14 cellular contexts compared by ENCODE assay signal in genomic region chr15:100308222-100309007, GRCh38. TPM values are rescaled to one million over a fixed set of nuclear protein-coding genes. Genes with fewer than 3 reads are reported as not detected.
DNase-seq lines count a peak whose midpoint lies in the region; ATAC-seq, FAIRE-seq and TF ChIP-seq lines count a peak whose summit lies in the region.
"Had no signal": no experiment of that assay in that cellular context is flagged by ENCODE, and none has a peak within 500 bp of the region (broad histone marks: within the 10 kb centered on the region; RNA-seq: fewer than 3 reads in every experiment).

No MANE protein-coding gene starts in this region.

- peak overlapping the region; percentile 77 to 81 (median 78) for H3K27ac ChIP-seq in esophagus muscularis mucosa (replicated peaks in 1 of 4)
- no peak overlapping the region for H3K27ac ChIP-seq in aorta (ENCODE audit: low read depth in 1 of 2, low read length in 2 of 2)
- H3K27ac ChIP-seq in kidney (ENCODE audit: low read depth in 2 of 2, low read length in 2 of 2), result no peak overlapping the region

- H3K4me1 ChIP-seq in esophagus muscularis mucosa (peaks cover 3 to 55% (median 45%) of the 10 kb centered on the region in 4 donors), aorta (ENCODE audit: control insufficient read depth in 1 of 2, insufficient read depth in 2 of 2, low read length in 2 of 2) (peaks cover 0 to 4% of the 10 kb centered on the region in 2 donors), kidney (ENCODE audit: control insufficient read depth in 1 of 2, insufficient read depth in 1 of 2, low read depth in 1 of 2, low read length in 2 of 2) (peaks cover 0 to 3% of the 10 kb centered on the region in 2 donors)

- H3K36me3 ChIP-seq in esophagus muscularis mucosa (no peaks in the 10 kb centered on the region), aorta (ENCODE audit: control insufficient read depth in 1 of 2, insufficient read depth in 2 of 2, low read length in 1 of 2) (no peaks in the 10 kb centered on the region), kidney (ENCODE audit: control insufficient read depth in 1 of 2, insufficient read depth in 2 of 2, low read length in 2 of 2) (no peaks in the 10 kb centered on the region)

- H3K27ac Mint-ChIP-seq in activated CD4-positive, alpha-beta T cell treated with anti-CD3 and anti-CD28 coated beads, Interleukin-2, amount 10 ng/mL, durations not matched to agents 7 days and 5 days, result peak overlapping the region; percentile 36
- peak overlapping the region in 2 of 10 donors; percentile 76 to 81 for H3K27ac Mint-ChIP-seq in naive thymus-derived CD8-positive, alpha-beta T cell
- H3K27ac Mint-ChIP-seq: activated B cell treated with CpG ODN at 0.5 μM for 24 hours; natural killer cell treated with Interleukin-12 subunit alpha and Interleukin-12 subunit beta and Interleukin-15 and Interleukin-18, amount 100 ng/mL, for 72 hours had no signal

- intact Hi-C loops in esophagus muscularis mucosa (cut with DNase I) (loop anchor here (5.0 kb wide), 1 partner anchor 131 kb away; no protein-coding TSS in a partner anchor), aorta (cut with DNase I) (no loop called here), kidney (cut with DNase I) (no loop called here)

- no peak overlapping the region for H3K9ac ChIP-seq in kidney (ENCODE audit: low read length in 2 of 2)

- no peak for TF ChIP-seq EP300 in esophagus muscularis mucosa (IDR thresholded peaks at IDR 0.05)

- DNase-seq in activated CD4-positive, alpha-beta T cell treated with anti-CD3 and anti-CD28 coated beads, Interleukin-2, amount 10 ng/mL, durations not matched to agents 7 days and 5 days, result no peak
- no peak for DNase-seq in activated CD4-positive, alpha-beta T cell treated with anti-CD3 and anti-CD28 coated beads, Interleukin-2, amount 50 U/mL, for 4 hours
- DNase-seq in esophagus muscularis mucosa (ENCODE audit: extremely low spot score), result no peak
- no peak for DNase-seq in naive thymus-derived CD8-positive, alpha-beta T cell
- no peak for DNase-seq in aorta
- DNase-seq in NAMALWA (ENCODE audit: low spot score), result no peak
- DNase-seq in kidney, result no peak
- DNase-seq: activated B cell treated with CpG ODN at 0.5 μM for 24 hours, NCI-H69, small intestine, substantia nigra had no signal

- POLR2A ChIA-PET in activated CD4-positive, alpha-beta T cell treated with anti-CD3 and anti-CD28 coated beads, Interleukin-2, amount 10 ng/mL, durations not matched to agents 7 days and 5 days (lab: Charles Lee), result no interaction called here
- POLR2A ChIA-PET in naive thymus-derived CD8-positive, alpha-beta T cell (lab: Charles Lee), result no interaction called here

- peaks cover 0 to 9% (median 0%) of the 10 kb centered on the region in 4 donors for H3K9me3 ChIP-seq in esophagus muscularis mucosa
- H3K9me3 ChIP-seq in aorta (ENCODE audit: control insufficient read depth, low read length), result no peaks in the 10 kb centered on the region
- no peaks in the 10 kb centered on the region for H3K9me3 ChIP-seq in kidney (ENCODE audit: control insufficient read depth in 1 of 2, low read length in 2 of 2)

- H3K4me3 ChIP-seq in esophagus muscularis mucosa, result peak overlapping the region; percentile 5 to 34 (median 21)
- H3K4me3 ChIP-seq in aorta (ENCODE audit: low read length in 2 of 2), result peak overlapping the region in 1 of 2 donors; percentile 39
- H3K4me3 ChIP-seq in kidney (ENCODE audit: low read length in 2 of 2), result no peak overlapping the region

- H3K27me3 Mint-ChIP-seq in activated CD4-positive, alpha-beta T cell treated with anti-CD3 and anti-CD28 coated beads, Interleukin-2, amount 10 ng/mL, durations not matched to agents 7 days and 5 days, result no peaks in the 10 kb centered on the region
- H3K27me3 Mint-ChIP-seq in naive thymus-derived CD8-positive, alpha-beta T cell, result peaks cover 0 to 3% (median 0%) of the 10 kb centered on the region in 5 donors

- no peak for ATAC-seq in naive thymus-derived CD8-positive, alpha-beta T cell
- ATAC-seq in aorta (ENCODE audit: low FRiP score) (peak; percentile 51), GM21576 (IDR thresholded peaks at IDR 0.05; ENCODE audit: unreplicated experiment) (no peak)
- ATAC-seq: natural killer cell treated with Interleukin-12 subunit alpha and Interleukin-12 subunit beta and Interleukin-15 and Interleukin-18, amount 100 ng/mL, for 72 hours had no signal

- no peaks in the 10 kb centered on the region for H3K36me3 Mint-ChIP-seq in activated CD4-positive, alpha-beta T cell treated with anti-CD3 and anti-CD28 coated beads, Interleukin-2, amount 10 ng/mL, durations not matched to agents 7 days and 5 days (ENCODE audit: low read depth)
- H3K36me3 Mint-ChIP-seq in naive thymus-derived CD8-positive, alpha-beta T cell, result peaks cover 3 to 22% (median 13%) of the 10 kb centered on the region in 3 donors
- H3K36me3 Mint-ChIP-seq: natural killer cell treated with Interleukin-12 subunit alpha and Interleukin-12 subunit beta and Interleukin-15 and Interleukin-18, amount 100 ng/mL, for 72 hours had no signal

- H3K9me3 Mint-ChIP-seq in activated CD4-positive, alpha-beta T cell treated with anti-CD3 and anti-CD28 coated beads, Interleukin-2, amount 10 ng/mL, durations not matched to agents 7 days and 5 days, result no peaks in the 10 kb centered on the region
- H3K9me3 Mint-ChIP-seq in naive thymus-derived CD8-positive, alpha-beta T cell, result peaks cover 0 to 9% (median 0%) of the 10 kb centered on the region in 9 donors
- H3K9me3 Mint-ChIP-seq: activated B cell treated with CpG ODN at 0.5 μM for 24 hours; natural killer cell treated with Interleukin-12 subunit alpha and Interleukin-12 subunit beta and Interleukin-15 and Interleukin-18, amount 100 ng/mL, for 72 hours had no signal

- 29% methylated on average over 11 of the region's 11 CpGs for whole genome bisulfite sequencing in esophagus muscularis mucosa
- 3 to 7% methylated on average over 11 of the region's 11 CpGs for WGBS in aorta, 2 donors

- H3K27me3 ChIP-seq in esophagus muscularis mucosa (no peaks in the 10 kb centered on the region), aorta (ENCODE audit: control insufficient read depth in 1 of 2, insufficient read depth in 2 of 2, low read length in 1 of 2) (no peaks in the 10 kb centered on the region)

- H3K4me3 Mint-ChIP-seq in activated CD4-positive, alpha-beta T cell treated with anti-CD3 and anti-CD28 coated beads, Interleukin-2, amount 10 ng/mL, durations not matched to agents 7 days and 5 days, result no peak overlapping the region
- H3K4me3 Mint-ChIP-seq in naive thymus-derived CD8-positive, alpha-beta T cell, result peak overlapping the region in 7 of 10 donors; percentile 11 to 80 (median 72)
- H3K4me3 Mint-ChIP-seq: activated B cell treated with CpG ODN at 0.5 μM for 24 hours; natural killer cell treated with Interleukin-12 subunit alpha and Interleukin-12 subunit beta and Interleukin-15 and Interleukin-18, amount 100 ng/mL, for 72 hours had no signal

- TF ChIP-seq POLR2A in esophagus muscularis mucosa (IDR thresholded peaks at IDR 0.05; ENCODE audit: low read depth), result no peak

- TF ChIP-seq CTCF in esophagus muscularis mucosa (IDR thresholded peaks at IDR 0.05) (no peak), kidney (IDR thresholded peaks at IDR 0.05; ENCODE audit: borderline replicate concordance, extremely low read depth, insufficient read depth) (no peak)

- H3K4me1 Mint-ChIP-seq in activated CD4-positive, alpha-beta T cell treated with anti-CD3 and anti-CD28 coated beads, Interleukin-2, amount 10 ng/mL, durations not matched to agents 7 days and 5 days, result no peaks in the 10 kb centered on the region
- peaks cover 5 to 15% (median 11%) of the 10 kb centered on the region in 4 donors for H3K4me1 Mint-ChIP-seq in naive thymus-derived CD8-positive, alpha-beta T cell
- H3K4me1 Mint-ChIP-seq: activated B cell treated with CpG ODN at 0.5 μM for 24 hours had no signal

- CTCF ChIA-PET in activated CD4-positive, alpha-beta T cell treated with anti-CD3 and anti-CD28 coated beads, Interleukin-2, amount 10 ng/mL, durations not matched to agents 7 days and 5 days (lab: Charles Lee), result interaction anchor here (1.7 kb wide), 1 partner anchor 31 kb away, joined by 4 read pairs; no protein-coding TSS in a partner anchor

- FAIRE-seq in kidney (lab: Jason Lieb, UNC), result no peak
- FAIRE-seq: A204.1, small intestine had no signal

RNA-seq across cellular contexts. Expression of gene ADAMTS17, which starts 33.4 kb away (rescaled TPM):
- 1 to 10 TPM; 4.1 to 5.0 TPM for total RNA-seq in activated CD4-positive, alpha-beta T cell treated with anti-CD3 and anti-CD28 coated beads, Interleukin-2, amount 10 ng/mL, durations not matched to agents 7 days and 5 days
- total RNA-seq in esophagus muscularis mucosa (10 to 100 TPM in 1 of 4 donors, 1 to 10 TPM in 3; 5.3 to 12.0 (median 6.6) TPM), aorta (1 to 10 TPM; 1.8 to 4.2 TPM), kidney (2.2 TPM)
- total RNA-seq in naive thymus-derived CD8-positive, alpha-beta T cell, result 1 to 10 TPM; 2.4 to 4.6 TPM
- 1 to 10 TPM in 1 of 3 donors, under 1 TPM in 2; 0.20 to 1.8 (median 0.29) TPM for polyA plus RNA-seq in naive thymus-derived CD8-positive, alpha-beta T cell
- polyA plus RNA-seq in aorta (under 1 TPM in 1 of 2 donors, not detected in 1; 0.41 TPM), kidney (ENCODE audit: insufficient read depth, low read depth, low replicate concordance) (1.7 TPM)

Comparison
In these comparisons a context has a peak if more than half of its experiments do, and no peak if none do; other contexts are left out.
1. H3K27ac ChIP-seq: peak in esophagus muscularis mucosa (4 of 4); none in aorta (0 of 2) and kidney (0 of 2).
2. H3K4me3 ChIP-seq: peak in esophagus muscularis mucosa (4 of 4); none in kidney (0 of 2).